Comparison of ENCODE assay signal across 1 cellular context in genomic region chr1:151327223-151327902, GRCh38.
TF ChIP-seq lines count a peak whose summit lies in the region.

Gene PI4KB, minus strand, starts transcription at chr1:151327416. Its CDS starts 10,935 bp downstream, at chr1:151316481.

TF ChIP-seq in HepG2, 621 proteins besides CTCF, POLR2A, EP300 and RAD21 (continued from another document and continues in another):
- TF ChIP-seq, protein P1, sequence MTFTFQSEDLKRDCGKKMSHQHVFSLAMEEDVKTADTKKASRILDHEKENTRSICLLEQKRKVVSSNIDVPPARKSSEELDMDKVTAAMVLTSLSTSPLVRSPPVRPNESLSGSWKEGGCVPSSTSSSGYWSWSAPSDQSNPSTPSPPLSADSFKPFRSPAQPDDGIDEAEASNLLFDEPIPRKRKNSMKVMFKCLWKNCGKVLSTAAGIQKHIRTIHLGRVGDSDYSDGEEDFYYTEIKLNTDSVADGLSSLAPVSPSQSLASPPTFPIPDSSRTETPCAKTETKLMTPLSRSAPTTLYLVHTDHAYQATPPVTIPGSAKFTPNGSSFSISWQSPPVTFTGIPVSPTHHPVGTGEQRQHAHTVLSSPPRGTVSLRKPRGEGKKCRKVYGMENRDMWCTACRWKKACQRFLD (CRISPR knock-in tag; IDR thresholded peaks at IDR 0.05; ENCODE audit: borderline replicate concordance): no peak
- TF ChIP-seq ZNF331 (CRISPR knock-in tag; IDR thresholded peaks at IDR 0.05) (no peak), ZNF772 (CRISPR knock-in tag; IDR thresholded peaks at IDR 0.05) (0 out of 2 replicates have a peak, but pooled peaks have one; percentile 14), PBX2 (CRISPR knock-in tag; IDR thresholded peaks at IDR 0.05) (no peak), PHF21A (CRISPR knock-in tag; IDR thresholded peaks at IDR 0.05) (0 out of 2 replicates have a peak, but pooled peaks have one; percentile 31), ZNF615 (CRISPR knock-in tag; IDR thresholded peaks at IDR 0.05; ENCODE audit: borderline replicate concordance) (no peak), HOXA3 (CRISPR knock-in tag; IDR thresholded peaks at IDR 0.05) (peak; percentile 11; the same call in 1 of the 2 replicates), ZNF362 (CRISPR knock-in tag; IDR thresholded peaks at IDR 0.05; ENCODE audit: borderline replicate concordance) (no peak), ZMAT3 (CRISPR knock-in tag; conservative IDR thresholded peaks at IDR 0.05) (no peak), ZNF670 (CRISPR knock-in tag; IDR thresholded peaks at IDR 0.05; ENCODE audit: borderline replicate concordance) (no peak), KMT2A (CRISPR knock-in tag; IDR thresholded peaks at IDR 0.05) (0 out of 2 replicates have a peak, but pooled peaks have one; percentile 10), ZNF605 (CRISPR knock-in tag; IDR thresholded peaks at IDR 0.05) (0 out of 2 replicates have a peak, but pooled peaks have one; percentile 27), ZNF446 (CRISPR knock-in tag; IDR thresholded peaks at IDR 0.05) (no peak), HNRNPUL1 (IDR thresholded peaks at IDR 0.05; ENCODE audit: low read depth, low read length) (no peak), NFIC (IDR thresholded peaks at IDR 0.05; ENCODE audit: low read length) (0 out of 2 replicates have a peak, but pooled peaks have one; percentile 14), SRY (CRISPR knock-in tag; IDR thresholded peaks at IDR 0.05) (no peak), ZNF792 (CRISPR knock-in tag; IDR thresholded peaks at IDR 0.05) (no peak), THAP9 (CRISPR knock-in tag; IDR thresholded peaks at IDR 0.05; ENCODE audit: borderline replicate concordance) (no peak; the same call in 1 of the 2 replicates), IKZF5 (CRISPR knock-in tag; IDR thresholded peaks at IDR 0.05) (no peak), HNRNPLL (IDR thresholded peaks at IDR 0.05; ENCODE audit: low read depth, low read length, poor library complexity, severe bottlenecking) (peak; percentile 51), ETV5 (CRISPR knock-in tag; IDR thresholded peaks at IDR 0.05; ENCODE audit: borderline replicate concordance) (no peak), ARID4A (CRISPR knock-in tag; IDR thresholded peaks at IDR 0.05; ENCODE audit: borderline replicate concordance) (peak; percentile 25; the same call in 1 of the 2 replicates), ZNF335 (CRISPR knock-in tag; IDR thresholded peaks at IDR 0.05) (peak; percentile 99), ARID5B (CRISPR knock-in tag; IDR thresholded peaks at IDR 0.05) (no peak)
- TF ChIP-seq, protein P2, sequence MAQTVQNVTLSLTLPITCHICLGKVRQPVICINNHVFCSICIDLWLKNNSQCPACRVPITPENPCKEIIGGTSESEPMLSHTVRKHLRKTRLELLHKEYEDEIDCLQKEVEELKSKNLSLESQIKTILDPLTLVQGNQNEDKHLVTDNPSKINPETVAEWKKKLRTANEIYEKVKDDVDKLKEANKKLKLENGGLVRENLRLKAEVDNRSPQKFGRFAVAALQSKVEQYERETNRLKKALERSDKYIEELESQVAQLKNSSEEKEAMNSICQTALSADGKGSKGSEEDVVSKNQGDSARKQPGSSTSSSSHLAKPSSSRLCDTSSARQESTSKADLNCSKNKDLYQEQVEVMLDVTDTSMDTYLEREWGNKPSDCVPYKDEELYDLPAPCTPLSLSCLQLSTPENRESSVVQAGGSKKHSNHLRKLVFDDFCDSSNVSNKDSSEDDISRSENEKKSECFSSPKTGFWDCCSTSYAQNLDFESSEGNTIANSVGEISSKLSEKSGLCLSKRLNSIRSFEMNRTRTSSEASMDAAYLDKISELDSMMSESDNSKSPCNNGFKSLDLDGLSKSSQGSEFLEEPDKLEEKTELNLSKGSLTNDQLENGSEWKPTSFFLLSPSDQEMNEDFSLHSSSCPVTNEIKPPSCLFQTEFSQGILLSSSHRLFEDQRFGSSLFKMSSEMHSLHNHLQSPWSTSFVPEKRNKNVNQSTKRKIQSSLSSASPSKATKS (CRISPR knock-in tag; IDR thresholded peaks at IDR 0.05): no peak
- TF ChIP-seq, protein P3, sequence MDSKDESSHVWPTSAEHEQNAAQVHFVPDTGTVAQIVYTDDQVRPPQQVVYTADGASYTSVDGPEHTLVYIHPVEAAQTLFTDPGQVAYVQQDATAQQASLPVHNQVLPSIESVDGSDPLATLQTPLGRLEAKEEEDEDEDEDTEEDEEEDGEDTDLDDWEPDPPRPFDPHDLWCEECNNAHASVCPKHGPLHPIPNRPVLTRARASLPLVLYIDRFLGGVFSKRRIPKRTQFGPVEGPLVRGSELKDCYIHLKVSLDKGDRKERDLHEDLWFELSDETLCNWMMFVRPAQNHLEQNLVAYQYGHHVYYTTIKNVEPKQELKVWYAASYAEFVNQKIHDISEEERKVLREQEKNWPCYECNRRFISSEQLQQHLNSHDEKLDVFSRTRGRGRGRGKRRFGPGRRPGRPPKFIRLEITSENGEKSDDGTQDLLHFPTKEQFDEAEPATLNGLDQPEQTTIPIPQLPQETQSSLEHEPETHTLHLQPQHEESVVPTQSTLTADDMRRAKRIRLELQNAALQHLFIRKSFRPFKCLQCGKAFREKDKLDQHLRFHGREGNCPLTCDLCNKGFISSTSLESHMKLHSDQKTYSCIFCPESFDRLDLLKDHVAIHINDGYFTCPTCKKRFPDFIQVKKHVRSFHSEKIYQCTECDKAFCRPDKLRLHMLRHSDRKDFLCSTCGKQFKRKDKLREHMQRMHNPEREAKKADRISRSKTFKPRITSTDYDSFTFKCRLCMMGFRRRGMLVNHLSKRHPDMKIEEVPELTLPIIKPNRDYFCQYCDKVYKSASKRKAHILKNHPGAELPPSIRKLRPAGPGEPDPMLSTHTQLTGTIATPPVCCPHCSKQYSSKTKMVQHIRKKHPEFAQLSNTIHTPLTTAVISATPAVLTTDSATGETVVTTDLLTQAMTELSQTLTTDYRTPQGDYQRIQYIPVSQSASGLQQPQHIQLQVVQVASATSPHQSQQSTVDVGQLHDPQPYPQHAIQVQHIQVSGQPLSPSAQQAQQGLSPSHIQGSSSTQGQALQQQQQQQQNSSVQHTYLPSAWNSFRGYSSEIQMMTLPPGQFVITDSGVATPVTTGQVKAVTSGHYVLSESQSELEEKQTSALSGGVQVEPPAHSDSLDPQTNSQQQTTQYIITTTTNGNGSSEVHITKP (CRISPR knock-in tag; IDR thresholded peaks at IDR 0.05; ENCODE audit: low read depth): no peak
- TF ChIP-seq, protein P4, sequence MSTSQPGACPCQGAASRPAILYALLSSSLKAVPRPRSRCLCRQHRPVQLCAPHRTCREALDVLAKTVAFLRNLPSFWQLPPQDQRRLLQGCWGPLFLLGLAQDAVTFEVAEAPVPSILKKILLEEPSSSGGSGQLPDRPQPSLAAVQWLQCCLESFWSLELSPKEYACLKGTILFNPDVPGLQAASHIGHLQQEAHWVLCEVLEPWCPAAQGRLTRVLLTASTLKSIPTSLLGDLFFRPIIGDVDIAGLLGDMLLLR (CRISPR knock-in tag; IDR thresholded peaks at IDR 0.05): no peak
